ENCODE assay signal across 26 cellular contexts in the genomic region with DNA sequence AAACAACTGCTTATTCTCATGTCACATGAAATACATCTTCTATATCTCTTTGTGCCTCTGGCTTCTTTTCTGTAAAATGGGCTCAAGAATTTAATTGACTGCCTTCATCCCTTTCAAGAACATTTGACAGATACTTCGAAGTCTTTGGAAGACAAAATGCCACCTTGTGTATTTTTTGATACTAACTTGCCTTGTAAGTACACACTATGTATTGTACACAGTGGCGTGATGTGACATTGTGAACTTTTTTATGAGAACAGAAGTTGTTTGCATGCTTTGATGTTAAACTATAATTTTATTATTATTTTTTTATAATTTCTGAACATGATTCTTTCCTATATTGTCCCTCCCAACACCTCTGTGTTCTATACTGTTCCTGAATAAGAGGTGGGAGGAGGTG.
DNase-seq lines count a peak whose midpoint lies in the region; ATAC-seq, FAIRE-seq and TF ChIP-seq lines count a peak whose summit lies in the region.
"Had no signal": no experiment of that assay in that cellular context is flagged by ENCODE, and none has a peak within 500 bp of the region (broad histone marks: within the 10 kb centered on the region; RNA-seq: fewer than 3 reads in every experiment).

No MANE protein-coding gene starts in this region.

- peak overlapping the region; percentile 83 for H3K27ac Mint-ChIP-seq in GM23338
- no peak overlapping the region for H3K27ac Mint-ChIP-seq in activated CD4-positive, alpha-beta T cell treated with anti-CD3 and anti-CD28 coated beads for 36 hours
- H3K27ac Mint-ChIP-seq: CD14-positive monocyte; CD4-positive, alpha-beta memory T cell; CD4-positive, CD25-positive, alpha-beta regulatory T cell; CD8-positive, alpha-beta memory T cell had no signal

- CTCF ChIA-PET in SK-N-SH (lab: Yijun Ruan, JAX) = interaction anchor here (0.5 kb wide), 1 partner anchor 1483 kb away, joined by 3 read pairs; no protein-coding TSS in a partner anchor
- CTCF ChIA-PET in activated CD4-positive, alpha-beta T cell treated with anti-CD3 and anti-CD28 coated beads for 36 hours (lab: Charles Lee) = no interaction called here

- no peaks in the 10 kb centered on the region for H3K9me3 ChIP-seq in SK-N-SH
- H3K9me3 ChIP-seq: BE2C, BLaER1 had no signal

- DNase-seq in GM19239 (ENCODE audit: insufficient read length, low spot score) = no peak
- DNase-seq in GM23338 (ENCODE audit: low spot score) = no peak
- peak; percentile 67 for DNase-seq in LNCaP clone FGC (ENCODE audit: low read depth)
- no peak for DNase-seq in activated T-cell treated with anti-CD3 and anti-CD28 coated beads for 4 hours
- DNase-seq in SK-N-SH = no peak
- DNase-seq in activated CD4-positive, alpha-beta T cell treated with anti-CD3 and anti-CD28 coated beads for 36 hours = no peak
- DNase-seq: 8988T; ACHN; BE2C; C1 segment of cervical spinal cord; CD4-positive, alpha-beta memory T cell; CD4-positive, CD25-positive, alpha-beta regulatory T cell; CD8-positive, alpha-beta memory T cell; COR-L47; DMS 273 treated with DMSO at 0.1 percent for 48 hours; DMS153; DMS53; DMS79; DND-41; EL; GDM1 had no signal

- H3K4me3 Mint-ChIP-seq in GM23338 = no peak overlapping the region
- H3K4me3 Mint-ChIP-seq in activated CD4-positive, alpha-beta T cell treated with anti-CD3 and anti-CD28 coated beads for 36 hours = no peak overlapping the region
- H3K4me3 Mint-ChIP-seq: CD14-positive monocyte; CD4-positive, alpha-beta memory T cell; CD4-positive, CD25-positive, alpha-beta regulatory T cell; CD8-positive, alpha-beta memory T cell had no signal

- TF ChIP-seq EP300 in SK-N-SH (IDR thresholded peaks at IDR 0.05; ENCODE audit: borderline replicate concordance in 1 of 2, low read depth in 1 of 2, low read length in 1 of 2) = no peak

- no peaks in the 10 kb centered on the region for H3K27me3 Mint-ChIP-seq in GM23338 (ENCODE audit: insufficient read depth, low read depth, poor library complexity)
- H3K27me3 Mint-ChIP-seq in activated CD4-positive, alpha-beta T cell treated with anti-CD3 and anti-CD28 coated beads for 36 hours = no peaks in the 10 kb centered on the region
- H3K27me3 Mint-ChIP-seq: CD4-positive, alpha-beta memory T cell; CD4-positive, CD25-positive, alpha-beta regulatory T cell; CD8-positive, alpha-beta memory T cell had no signal

- H3K4me1 ChIP-seq in GM23338 (ENCODE audit: insufficient read depth) (no peaks in the 10 kb centered on the region), SK-N-SH (ENCODE audit: control insufficient read depth in 1 of 2, insufficient read depth in 2 of 2, low read depth in 1 of 2, low read length in 1 of 2) (peaks cover 2 to 4% of the 10 kb centered on the region in 2 experiments; a peak in 2 of 4 replicates)
- H3K4me1 ChIP-seq: BE2C had no signal

- H3K4me3 ChIP-seq in GM23338 = no peak overlapping the region
- H3K4me3 ChIP-seq in LNCaP clone FGC (ENCODE audit: low read depth, low read length) = no peak overlapping the region
- H3K4me3 ChIP-seq in SK-N-SH (ENCODE audit: low read depth in 2 of 2, low read length in 1 of 2) = no peak overlapping the region
- H3K4me3 ChIP-seq: BLaER1, GM12878 had no signal

- H3K9me2 ChIP-seq in GM23338 (ENCODE audit: insufficient read depth) (no peaks in the 10 kb centered on the region), SK-N-SH (no peaks in the 10 kb centered on the region)

- H4K20me1 ChIP-seq in GM23338 (replicated peaks; ENCODE audit: insufficient read depth) = no peaks in the 10 kb centered on the region
- H4K20me1 ChIP-seq in SK-N-SH (ENCODE audit: insufficient read depth) = 0 out of 2 replicates have a peak, but pooled peaks cover 4% of the 10 kb centered on the region

- TF ChIP-seq RAD21 in SK-N-SH (IDR thresholded peaks at IDR 0.05; ENCODE audit: low read length) = no peak

- H3K36me3 ChIP-seq in GM23338 (ENCODE audit: insufficient read depth) (no peaks in the 10 kb centered on the region), SK-N-SH (replicated peaks in 1 of 2; ENCODE audit: control insufficient read depth in 1 of 2, insufficient read depth in 2 of 2, low read length in 1 of 2) (peaks cover 17 to 20% of the 10 kb centered on the region in 2 experiments)
- H3K36me3 ChIP-seq: BE2C had no signal

- intact Hi-C loops in activated CD4-positive, alpha-beta T cell treated with anti-CD3 and anti-CD28 coated beads for 36 hours (cut with DNase I, micrococcal nuclease) = loop anchor here in 1 of 2 experiments (5.0 kb wide), 1 partner anchor 43 kb away; no protein-coding TSS in a partner anchor

- H3K4me1 Mint-ChIP-seq in GM23338 = peaks cover 6% of the 10 kb centered on the region; the same call in 2 of the 3 replicates
- H3K4me1 Mint-ChIP-seq in activated CD4-positive, alpha-beta T cell treated with anti-CD3 and anti-CD28 coated beads for 36 hours = peaks cover 9% of the 10 kb centered on the region
- H3K4me1 Mint-ChIP-seq: CD14-positive monocyte had no signal

- no peak overlapping the region for H3K9ac ChIP-seq in SK-N-SH
- H3K9ac ChIP-seq: BLaER1 had no signal

- peaks cover 2% of the 10 kb centered on the region; the same call in 1 of the 3 replicates for H3K36me3 Mint-ChIP-seq in GM23338 (ENCODE audit: low read depth)
- H3K36me3 Mint-ChIP-seq in activated CD4-positive, alpha-beta T cell treated with anti-CD3 and anti-CD28 coated beads for 36 hours (ENCODE audit: low read depth) = peaks cover 44% of the 10 kb centered on the region

- H3K27ac ChIP-seq in GM23338 (ENCODE audit: low read depth) (no peak overlapping the region), SK-N-SH (ENCODE audit: low read depth in 2 of 2, low read length in 1 of 2) (no peak overlapping the region)
- H3K27ac ChIP-seq: BLaER1 had no signal

- FAIRE-seq in GM19239 (lab: Jason Lieb, UNC) = peak; percentile 31
- FAIRE-seq: GM12878, GM12892, GM18507 had no signal

- H2AFZ ChIP-seq in GM23338 (no peak overlapping the region), SK-N-SH (ENCODE audit: low read depth) (no peak overlapping the region)

- POLR2A ChIA-PET in SK-N-SH (lab: Yijun Ruan, JAX) = no interaction called here
- POLR2A ChIA-PET in activated CD4-positive, alpha-beta T cell treated with anti-CD3 and anti-CD28 coated beads for 36 hours (lab: Charles Lee) = no interaction called here

- H3K4me2 ChIP-seq in GM23338 (no peak overlapping the region), SK-N-SH (no peak overlapping the region)
- H3K4me2 ChIP-seq: BLaER1 had no signal

- no peak for TF ChIP-seq CTCF in GM23338 (conservative IDR thresholded peaks at IDR 0.05; ENCODE audit: low read depth in 2 of 2)
- TF ChIP-seq CTCF in LNCaP clone FGC (IDR thresholded peaks at IDR 0.05; ENCODE audit: control insufficient read depth, extremely low read depth, insufficient read depth) = no peak
- no peak for TF ChIP-seq CTCF in SK-N-SH (IDR thresholded peaks at IDR 0.05)

- ATAC-seq in GM23338 = no peak
- no peak for ATAC-seq in activated CD4-positive, alpha-beta T cell treated with anti-CD3 and anti-CD28 coated beads for 36 hours
- ATAC-seq: GM12878 had no signal

- no peaks in the 10 kb centered on the region for H3K27me3 ChIP-seq in GM23338 (ENCODE audit: insufficient read depth)
- no peaks in the 10 kb centered on the region for H3K27me3 ChIP-seq in SK-N-SH (ENCODE audit: insufficient read depth)
- H3K27me3 ChIP-seq: BE2C, BLaER1 had no signal

- 100% methylated on average over 2 of the region's 2 CpGs for WGBS in SK-N-SH (ENCODE audit: low lambda C conversion rate)

- H3K9me3 Mint-ChIP-seq in GM23338 = no peaks in the 10 kb centered on the region
- no peaks in the 10 kb centered on the region for H3K9me3 Mint-ChIP-seq in activated CD4-positive, alpha-beta T cell treated with anti-CD3 and anti-CD28 coated beads for 36 hours (ENCODE audit: low read depth)
- H3K9me3 Mint-ChIP-seq: CD4-positive, alpha-beta memory T cell; CD4-positive, CD25-positive, alpha-beta regulatory T cell; CD8-positive, alpha-beta memory T cell had no signal

- H3K79me2 ChIP-seq in GM23338 (replicated peaks; ENCODE audit: insufficient read depth) (peaks cover 31% of the 10 kb centered on the region), SK-N-SH (ENCODE audit: insufficient read depth) (peaks cover 35% of the 10 kb centered on the region)

- no peaks in the 10 kb centered on the region for H3F3A ChIP-seq in GM23338 (replicated peaks; ENCODE audit: low read depth)
- H3F3A ChIP-seq in SK-N-SH (replicated peaks; ENCODE audit: insufficient read depth) = peaks cover 4% of the 10 kb centered on the region

TF ChIP-seq in GM23338, 12 proteins besides CTCF, POLR2A, EP300 and RAD21 (continues in another document):
- TF ChIP-seq CREB1 (CRISPR knock-in tag; IDR thresholded peaks at IDR 0.05; ENCODE audit: low read depth) (no peak), EZH2phosphoT487 (IDR thresholded peaks at IDR 0.05; ENCODE audit: unreplicated experiment) (no peak), NANOG (IDR thresholded peaks at IDR 0.05; ENCODE audit: borderline replicate concordance) (no peak), ZNF331 (CRISPR knock-in tag; IDR thresholded peaks at IDR 0.05; ENCODE audit: low read depth) (no peak)
- TF ChIP-seq, protein P1, sequence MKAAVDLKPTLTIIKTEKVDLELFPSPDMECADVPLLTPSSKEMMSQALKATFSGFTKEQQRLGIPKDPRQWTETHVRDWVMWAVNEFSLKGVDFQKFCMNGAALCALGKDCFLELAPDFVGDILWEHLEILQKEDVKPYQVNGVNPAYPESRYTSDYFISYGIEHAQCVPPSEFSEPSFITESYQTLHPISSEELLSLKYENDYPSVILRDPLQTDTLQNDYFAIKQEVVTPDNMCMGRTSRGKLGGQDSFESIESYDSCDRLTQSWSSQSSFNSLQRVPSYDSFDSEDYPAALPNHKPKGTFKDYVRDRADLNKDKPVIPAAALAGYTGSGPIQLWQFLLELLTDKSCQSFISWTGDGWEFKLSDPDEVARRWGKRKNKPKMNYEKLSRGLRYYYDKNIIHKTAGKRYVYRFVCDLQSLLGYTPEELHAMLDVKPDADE (IDR thresholded peaks at IDR 0.05) = no peak

TF ChIP-seq in SK-N-SH, 30 proteins besides CTCF, POLR2A, EP300 and RAD21 (continues in another document):
- TF ChIP-seq TEAD4 (IDR thresholded peaks at IDR 0.05; ENCODE audit: borderline replicate concordance, insufficient read depth) = no peak
- TF ChIP-seq, protein P2, sequence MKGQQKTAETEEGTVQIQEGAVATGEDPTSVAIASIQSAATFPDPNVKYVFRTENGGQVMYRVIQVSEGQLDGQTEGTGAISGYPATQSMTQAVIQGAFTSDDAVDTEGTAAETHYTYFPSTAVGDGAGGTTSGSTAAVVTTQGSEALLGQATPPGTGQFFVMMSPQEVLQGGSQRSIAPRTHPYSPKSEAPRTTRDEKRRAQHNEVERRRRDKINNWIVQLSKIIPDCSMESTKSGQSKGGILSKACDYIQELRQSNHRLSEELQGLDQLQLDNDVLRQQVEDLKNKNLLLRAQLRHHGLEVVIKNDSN (IDR thresholded peaks at IDR 0.05; ENCODE audit: borderline replicate concordance, low read depth) = no peak
- no peak for TF ChIP-seq SIN3A (IDR thresholded peaks at IDR 0.05; ENCODE audit: borderline replicate concordance, low read depth, low read length)
